ENCODE assay signal across 6 cellular contexts in the genomic region with DNA sequence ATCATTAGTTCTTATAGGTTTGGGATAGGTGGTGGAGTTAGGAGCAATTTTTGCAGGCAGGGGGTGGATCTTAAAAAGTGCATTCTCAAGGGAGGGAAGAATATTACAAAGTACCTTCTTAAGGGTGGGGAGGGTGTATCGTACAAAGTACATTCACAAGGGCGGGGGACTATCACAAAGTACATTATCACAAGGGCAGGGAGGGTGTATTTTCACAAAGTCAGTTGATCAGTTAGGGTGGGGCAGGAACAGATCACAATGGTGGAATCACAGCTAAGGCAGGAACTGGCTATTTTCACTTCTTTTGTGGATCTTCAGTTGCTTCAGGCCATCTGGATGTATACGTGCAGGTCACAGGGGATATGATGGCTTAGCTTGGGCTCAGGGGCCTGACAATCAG. TPM values are rescaled to one million over a fixed set of nuclear protein-coding genes. Genes with fewer than 3 reads are reported as not detected.
DNase-seq lines count a peak whose midpoint lies in the region; ATAC-seq, FAIRE-seq and TF ChIP-seq lines count a peak whose summit lies in the region.
"Not testable (repeated sequence)": the region's sequence is repeated elsewhere in the genome, so short reads cannot be mapped to it uniquely, and the experiment has no call there.
"Had no signal": no experiment of that assay in that cellular context is flagged by ENCODE, and none has a peak within 500 bp of the region (broad histone marks: within the 10 kb centered on the region; RNA-seq: fewer than 3 reads in every experiment).

No MANE protein-coding gene starts in this region.

- H3K9me1 ChIP-seq in K562 (ENCODE audit: control insufficient read depth, insufficient read depth, low read length): not testable (repeated sequence)

- intact Hi-C loops in K562 (cut with micrococcal nuclease): not testable (repeated sequence)

- H3K36me3 ChIP-seq in WERI-Rb-1; K562 (ENCODE audit: control insufficient read depth, insufficient read depth, low read length); thoracic aorta: not testable (repeated sequence)

- H2AFZ ChIP-seq in K562 (ENCODE audit: low read depth, low read length): not testable (repeated sequence)

- POLR2A ChIA-PET in K562 (lab: Yijun Ruan, JAX): not testable (repeated sequence)

- BruUV-seq in K562 (replicated peaks; lab: Mats Ljungman, UMichigan): not testable (repeated sequence)

- not testable (repeated sequence) for H3K27me3 Mint-ChIP-seq in glutamatergic neuron (ENCODE audit: unreplicated experiment)

- not testable (repeated sequence) for TF ChIP-seq EP300 in K562 (IDR thresholded peaks at IDR 0.05; ENCODE audit: low read length)

- not testable (repeated sequence) for FAIRE-seq in K562 (lab: Jason Lieb, UNC)

- ATAC-seq in K562; thoracic aorta (ENCODE audit: insufficient number of reproducible peaks, low FRiP score, low read depth): not testable (repeated sequence)

- H3K79me2 ChIP-seq in K562 (ENCODE audit: control insufficient read depth, insufficient read depth, low read length): not testable (repeated sequence)

- not testable (repeated sequence) for H3K27me3 ChIP-seq in WERI-Rb-1 (ENCODE audit: insufficient read depth, low read depth, severe bottlenecking); K562 (ENCODE audit: control insufficient read depth in 2 of 2, insufficient read depth in 2 of 2, low read length in 2 of 2); thoracic aorta (replicated peaks; ENCODE audit: insufficient read depth)

- TF ChIP-seq POLR2A in K562 (conservative IDR thresholded peaks at IDR 0.05): not testable (repeated sequence)

- not testable (repeated sequence) for TF ChIP-seq CTCF in WERI-Rb-1 (IDR thresholded peaks at IDR 0.05; ENCODE audit: low read depth, low read length); K562 (IDR thresholded peaks at IDR 0.05 in 2 of 3, conservative IDR thresholded peaks at IDR 0.05 in 1 of 3; ENCODE audit: insufficient read depth in 2 of 3, low read depth in 1 of 3, low read length in 3 of 3); glutamatergic neuron (IDR thresholded peaks at IDR 0.05; ENCODE audit: partially characterized antibody, unreplicated experiment); thoracic aorta (IDR thresholded peaks at IDR 0.05)

- not testable (repeated sequence) for TF ChIP-seq RAD21 in K562 (CRISPR knock-in tag; conservative IDR thresholded peaks at IDR 0.05 in 1 of 2, IDR thresholded peaks at IDR 0.05 in 1 of 2)

- H3K4me3 Mint-ChIP-seq in glutamatergic neuron (ENCODE audit: unreplicated experiment): not testable (repeated sequence)

- H3K27ac ChIP-seq in WERI-Rb-1 (peak overlapping the region; percentile 3; the same call in 1 of the 2 replicates), thoracic aorta (peak overlapping the region; percentile 50 to 88)
- H3K27ac ChIP-seq in K562 (ENCODE audit: extremely low read depth, low read depth, low read length): not testable (repeated sequence)

- H3K4me1 ChIP-seq in K562 (replicated peaks in 1 of 2; ENCODE audit: control insufficient read depth in 2 of 2, insufficient read depth in 2 of 2, low read length in 2 of 2): not testable (repeated sequence)
- peaks cover 18 to 43% of the 10 kb centered on the region in 2 donors for H3K4me1 ChIP-seq in thoracic aorta (ENCODE audit: control insufficient read depth in 1 of 2, low read depth in 2 of 2)

- in situ Hi-C loops in K562 (cut with MboI): not testable (repeated sequence)

- peak overlapping the region; percentile 78 for H3K27ac Mint-ChIP-seq in glutamatergic neuron (ENCODE audit: unreplicated experiment)

- CTCF ChIA-PET in K562 (lab: Yijun Ruan, JAX; ENCODE audit: low intra/inter-chr PET ratio): not testable (repeated sequence)

- peaks cover 16% of the 10 kb centered on the region for H3K4me1 Mint-ChIP-seq in glutamatergic neuron (ENCODE audit: low read depth, unreplicated experiment)

- not testable (repeated sequence) for H3K9ac ChIP-seq in K562 (ENCODE audit: insufficient read depth in 1 of 2, low read depth in 2 of 2, low read length in 2 of 2)

- 0% methylated on average over 3 of the region's 3 CpGs for WGBS in K562 (ENCODE audit: insufficient coverage, low coverage, missing lambda C conversion rate)

- not testable (repeated sequence) for H3K4me2 ChIP-seq in K562 (ENCODE audit: insufficient read depth, low read length)

- not testable (repeated sequence) for H3K9me3 Mint-ChIP-seq in glutamatergic neuron (ENCODE audit: unreplicated experiment)

- H3K36me3 Mint-ChIP-seq in glutamatergic neuron (ENCODE audit: unreplicated experiment): not testable (repeated sequence)

- not testable (repeated sequence) for H3K4me3 ChIP-seq in WERI-Rb-1 (ENCODE audit: low read depth, low read length); K562; thoracic aorta

- H3K9me3 ChIP-seq in WERI-Rb-1 (ENCODE audit: severe bottlenecking); K562 (replicated peaks; ENCODE audit: control insufficient read depth, insufficient read depth, low read depth, low read length); thoracic aorta: not testable (repeated sequence)

- DNase-seq in NCI-H82 (lab: John Stamatoyannopoulos, UW) (peak; percentile 76), WERI-Rb-1 (peak; percentile 30)
- not testable (repeated sequence) for DNase-seq in K562 (ENCODE audit: extremely low read depth in 1 of 4, low spot score in 3 of 4); glutamatergic neuron; thoracic aorta (ENCODE audit: low spot score)

- H4K20me1 ChIP-seq in K562 (replicated peaks; ENCODE audit: control insufficient read depth, insufficient read depth, low read length): not testable (repeated sequence)

TF ChIP-seq in K562, 482 proteins besides CTCF, POLR2A, EP300 and RAD21:
- TF ChIP-seq ZNF57 (CRISPR knock-in tag; IDR thresholded peaks at IDR 0.05): peak; percentile 91

RNA-seq across cellular contexts. Expression of a gene that starts 30.9 kb away (rescaled TPM):
- 22.3 and 22.5 TPM in 2 replicates for total RNA-seq in K562 (2011; cell fraction: chromatin; rRNA removed; ENCODE audit: low replicate concordance)
- 3.3 and 9.1 TPM in 2 replicates for total RNA-seq in K562 (2011; cell fraction: nucleolus; rRNA removed)
- total RNA-seq in K562 (2011; cell fraction: nucleoplasm; rRNA removed): 7.9 and 10.0 TPM in 2 replicates
- total RNA-seq in K562 (2014; rRNA removed) (2.6 and 2.7 TPM in 2 replicates), K562 (2014; rRNA removed; fragmentation: Illumina TruSeq; extraction: Trizol) (2.4 and 4.4 TPM in 2 replicates), K562 (2015; rRNA removed; fragmentation: Illumina TruSeq; extraction: Trizol) (1.9 and 2.1 TPM in 2 replicates), K562 (2021) (0.71 and 0.87 TPM in 2 replicates), glutamatergic neuron (ENCODE audit: unreplicated experiment) (4.9 TPM), thoracic aorta (1,000 to 10,000 TPM; 1,210 to 1,385 TPM)
- polyA plus RNA-seq in K562 (2011; rRNA removed) (2.8 and 3.4 TPM in 2 replicates), K562 (2014; fragmentation: Illumina TruSeq; extraction: Trizol) (1.4 and 1.7 TPM in 2 replicates), K562 (2014; fragmentation: Nextera tagmentation; extraction: Ambion mirVana) (1 to 10 TPM; 1.7 to 2.4 TPM), K562 (2014; rRNA removed) (5.3 and 9.2 TPM in 2 replicates)
- 0.39 and 1.4 TPM in 2 replicates for polyA plus RNA-seq in K562 (2011; cell fraction: cytosol; rRNA removed)
- 14.1 and 17.3 TPM in 2 replicates for polyA plus RNA-seq in K562 (2011; cell fraction: nucleus; rRNA removed)
- polyA plus RNA-seq in K562 (2012): 1.9 and 2.5 TPM in 2 replicates
- 6.7 and 10.2 TPM in 2 replicates for polyA minus RNA-seq in K562 (2011; rRNA and poly(A)+ RNA removed)
- not detected in 2 replicates for polyA minus RNA-seq in K562 (2011; cell fraction: cytosol; rRNA and poly(A)+ RNA removed)
- 4.3 and 16.6 TPM in 2 replicates for polyA minus RNA-seq in K562 (2011; cell fraction: nucleus; rRNA and poly(A)+ RNA removed)
- polyA plus RNA-seq: CD14-positive monocyte had no signal

Comparison
In these comparisons a context has a peak if more than half of its experiments do, and no peak if none do; other contexts are left out.
1. RNA of a gene that starts 30.9 kb away (total RNA-seq): 1,210 to 1,385 TPM in thoracic aorta; 4.9 TPM in glutamatergic neuron (single experiment) and 0.71 to 22.5 TPM in K562; every median in the first group is over 10 times any median in the second.